In the genomic region with DNA sequence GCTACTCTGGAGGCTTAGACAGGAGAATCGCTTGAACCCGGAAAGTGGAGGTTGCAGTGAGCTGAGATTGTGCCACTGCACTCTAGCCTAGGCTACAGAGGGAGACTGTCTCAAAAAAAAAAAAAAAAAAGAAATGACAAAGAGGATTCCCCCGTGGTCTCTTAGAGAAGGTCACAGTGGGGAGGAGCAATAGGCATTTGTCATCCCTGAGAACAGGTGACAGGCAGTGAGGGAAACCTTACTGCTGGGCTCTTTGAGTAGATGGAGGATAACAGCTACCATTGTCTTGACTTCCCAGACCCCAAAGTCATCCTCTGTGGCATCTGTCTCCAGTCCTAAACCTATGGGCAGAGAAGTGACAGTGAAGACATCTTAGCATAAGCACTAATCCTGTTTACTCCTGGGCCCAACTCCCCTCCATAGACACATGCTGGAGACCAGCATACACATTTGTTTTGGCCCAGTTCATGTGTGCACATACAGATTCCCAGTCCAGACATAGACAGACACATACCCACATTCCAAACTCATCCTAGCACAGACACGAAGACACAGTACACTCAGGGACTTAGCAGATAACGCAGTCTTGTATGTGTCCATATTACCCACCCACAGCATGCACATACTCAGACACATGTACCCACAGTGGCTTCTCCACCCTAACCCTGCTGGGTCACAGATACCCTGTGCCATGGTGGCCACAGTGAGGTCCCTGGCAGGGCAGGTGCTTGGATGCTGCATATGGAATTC, we compare ENCODE assay signal across 10 cellular contexts. TPM values are rescaled to one million over a fixed set of nuclear protein-coding genes. Genes with fewer than 3 reads are reported as not detected.
DNase-seq lines count a peak whose midpoint lies in the region; ATAC-seq and FAIRE-seq lines count a peak whose summit lies in the region.
"Had no signal": no experiment of that assay in that cellular context is flagged by ENCODE, and none has a peak within 500 bp of the region (broad histone marks: within the 10 kb centered on the region; RNA-seq: fewer than 3 reads in every experiment).

No MANE protein-coding gene starts in this region.

- peak; percentile 19 to 33 for ATAC-seq in activated T-cell treated with anti-CD3 and anti-CD28 coated beads, Interleukin-2, amount 50 U/mL, for 4 hours
- ATAC-seq in stimulated activated effector memory CD8-positive, alpha-beta T cell treated with anti-CD3 and anti-CD28 coated beads, Interleukin-12 subunit alpha, Interleukin-12 subunit beta, amount 100 ng/mL, for 72 hours = peak; percentile 44
- ATAC-seq in GM19455 (IDR thresholded peaks at IDR 0.05; ENCODE audit: unreplicated experiment) (no peak), HG02973 (IDR thresholded peaks at IDR 0.05; ENCODE audit: unreplicated experiment) (no peak), HG02840 (IDR thresholded peaks at IDR 0.05; ENCODE audit: low FRiP score, unreplicated experiment) (no peak)

- peak overlapping the region; percentile 2 to 79 (median 39) for H3K27ac Mint-ChIP-seq in immature natural killer cell
- peak overlapping the region; percentile 29 for H3K27ac Mint-ChIP-seq in stimulated activated effector memory CD8-positive, alpha-beta T cell treated with anti-CD3 and anti-CD28 coated beads, Interleukin-12 subunit alpha, Interleukin-12 subunit beta, amount 100 ng/mL, for 72 hours

- no peaks in the 10 kb centered on the region for H3K27me3 Mint-ChIP-seq in activated T-cell treated with anti-CD3 and anti-CD28 coated beads, Interleukin-2, amount 50 U/mL, for 4 hours (ENCODE audit: low read depth)
- H3K27me3 Mint-ChIP-seq in immature natural killer cell (ENCODE audit: low read depth in 3 of 3) = peaks cover 16 to 40% (median 35%) of the 10 kb centered on the region in 3 donors

- no peak for DNase-seq in HTR-8/SVneo (ENCODE audit: insufficient read length, low spot score)
- DNase-seq in activated T-cell treated with anti-CD3 and anti-CD28 coated beads, Interleukin-2, amount 50 U/mL, for 4 hours = no peak
- DNase-seq in immature natural killer cell = no peak
- no peak for DNase-seq in stimulated activated effector memory CD8-positive, alpha-beta T cell treated with anti-CD3 and anti-CD28 coated beads, Interleukin-12 subunit alpha, Interleukin-12 subunit beta, amount 100 ng/mL, for 72 hours (ENCODE audit: low spot score in 2 of 2)
- DNase-seq in LoVo (ENCODE audit: low spot score) = no peak
- DNase-seq: stimulated activated CD8-positive, alpha-beta memory T cell treated with anti-CD3 and anti-CD28 coated beads, Interleukin-4, amount 100 ng/mL, for 48 hours had no signal

- H3K36me3 Mint-ChIP-seq in activated T-cell treated with anti-CD3 and anti-CD28 coated beads, Interleukin-2, amount 50 U/mL, for 4 hours (ENCODE audit: insufficient read depth) = no peaks in the 10 kb centered on the region
- peaks cover 0 to 3% (median 0%) of the 10 kb centered on the region in 3 donors for H3K36me3 Mint-ChIP-seq in immature natural killer cell
- H3K36me3 Mint-ChIP-seq in stimulated activated effector memory CD8-positive, alpha-beta T cell treated with anti-CD3 and anti-CD28 coated beads, Interleukin-12 subunit alpha, Interleukin-12 subunit beta, amount 100 ng/mL, for 72 hours = peaks cover 57% of the 10 kb centered on the region

- H3K9me3 Mint-ChIP-seq in activated T-cell treated with anti-CD3 and anti-CD28 coated beads, Interleukin-2, amount 50 U/mL, for 4 hours = no peaks in the 10 kb centered on the region
- H3K9me3 Mint-ChIP-seq in immature natural killer cell = no peaks in the 10 kb centered on the region
- H3K9me3 Mint-ChIP-seq in stimulated activated effector memory CD8-positive, alpha-beta T cell treated with anti-CD3 and anti-CD28 coated beads, Interleukin-12 subunit alpha, Interleukin-12 subunit beta, amount 100 ng/mL, for 72 hours = no peaks in the 10 kb centered on the region

- H3K4me3 Mint-ChIP-seq in activated T-cell treated with anti-CD3 and anti-CD28 coated beads, Interleukin-2, amount 50 U/mL, for 4 hours = no peak overlapping the region
- H3K4me3 Mint-ChIP-seq in immature natural killer cell = no peak overlapping the region
- H3K4me3 Mint-ChIP-seq in stimulated activated effector memory CD8-positive, alpha-beta T cell treated with anti-CD3 and anti-CD28 coated beads, Interleukin-12 subunit alpha, Interleukin-12 subunit beta, amount 100 ng/mL, for 72 hours = no peak overlapping the region

- peaks cover 29% of the 10 kb centered on the region for H3K4me1 Mint-ChIP-seq in activated T-cell treated with anti-CD3 and anti-CD28 coated beads, Interleukin-2, amount 50 U/mL, for 4 hours (ENCODE audit: low read depth)
- H3K4me1 Mint-ChIP-seq in immature natural killer cell = peaks cover 25 to 43% of the 10 kb centered on the region in 2 donors
- H3K4me1 Mint-ChIP-seq in stimulated activated effector memory CD8-positive, alpha-beta T cell treated with anti-CD3 and anti-CD28 coated beads, Interleukin-12 subunit alpha, Interleukin-12 subunit beta, amount 100 ng/mL, for 72 hours = peaks cover 33% of the 10 kb centered on the region

- peak; percentile 46 for FAIRE-seq in HTR-8/SVneo (lab: Jason Lieb, UNC)
- FAIRE-seq: endothelial cell of umbilical vein had no signal

RNA-seq across cellular contexts. Expression of gene ESRP2, which starts 2.7 kb away (rescaled TPM):
- total RNA-seq in activated T-cell treated with anti-CD3 and anti-CD28 coated beads, Interleukin-2, amount 50 U/mL, for 4 hours = 1 to 10 TPM in 1 of 3 donors, under 1 TPM in 2; 0.53 to 1.3 (median 0.68) TPM
- under 1 TPM in 1 of 3 donors, not detected in 2; 0.45 TPM for polyA plus RNA-seq in immature natural killer cell

RNA-seq across cellular contexts. Expression of gene PLA2G15, which starts 11.9 kb away (rescaled TPM):
- 10 to 100 TPM in 1 of 3 donors, 1 to 10 TPM in 2; 7.4 to 11.0 (median 7.9) TPM for total RNA-seq in activated T-cell treated with anti-CD3 and anti-CD28 coated beads, Interleukin-2, amount 50 U/mL, for 4 hours
- 10 to 100 TPM in 1 of 3 donors, 1 to 10 TPM in 2; 4.8 to 10.7 (median 9.0) TPM for polyA plus RNA-seq in immature natural killer cell

RNA-seq across cellular contexts. Expression of gene SLC7A6, which starts 31.1 kb away (rescaled TPM):
- 100 to 1,000 TPM in 2 of 3 donors, 10 to 100 TPM in 1; 91.3 to 103 (median 103) TPM for total RNA-seq in activated T-cell treated with anti-CD3 and anti-CD28 coated beads, Interleukin-2, amount 50 U/mL, for 4 hours
- polyA plus RNA-seq in immature natural killer cell = 10 to 100 TPM in 1 of 3 donors, 1 to 10 TPM in 2; 1.9 to 12.8 (median 6.0) TPM

Comparison
In these comparisons a context has a peak if more than half of its experiments do, and no peak if none do; other contexts are left out.
1. ATAC-seq: peak in activated T-cell treated with anti-CD3 and anti-CD28 coated beads, Interleukin-2, amount 50 U/mL, for 4 hours (2 of 2) and stimulated activated effector memory CD8-positive, alpha-beta T cell treated with anti-CD3 and anti-CD28 coated beads, Interleukin-12 subunit alpha, Interleukin-12 subunit beta, amount 100 ng/mL, for 72 hours (single experiment); none in GM19455 (single experiment), HG02973 (single experiment) and HG02840 (single experiment).